ENCODE assay signal across 8 cellular contexts in genomic region chr3:40310690-40311089, GRCh38. TPM values are rescaled to one million over a fixed set of nuclear protein-coding genes. Genes with fewer than 3 reads are reported as not detected.
DNase-seq lines count a peak whose midpoint lies in the region; ATAC-seq lines count a peak whose summit lies in the region.

No MANE protein-coding gene starts in this region.

- peaks cover 25% of the 10 kb centered on the region for H3K4me1 Mint-ChIP-seq in activated CD4-positive, alpha-beta T cell treated with anti-CD3 and anti-CD28 coated beads, Interleukin-2, amount 10 ng/mL, durations not matched to agents 7 days and 5 days
- peaks cover 17% of the 10 kb centered on the region for H3K4me1 Mint-ChIP-seq in stimulated activated naive CD8-positive, alpha-beta T cell treated with anti-CD3 and anti-CD28 coated beads, Interleukin-15, amount 100 ng/mL, for 72 hours

- CTCF ChIA-PET in activated CD4-positive, alpha-beta T cell treated with anti-CD3 and anti-CD28 coated beads, Interleukin-2, amount 10 ng/mL, durations not matched to agents 7 days and 5 days (lab: Charles Lee), result no interaction called here

- H3K9me3 ChIP-seq in iPS-18c (ENCODE audit: control insufficient read depth, insufficient read depth, low read length), result no peaks in the 10 kb centered on the region

- H3K36me3 Mint-ChIP-seq in activated CD4-positive, alpha-beta T cell treated with anti-CD3 and anti-CD28 coated beads, Interleukin-2, amount 10 ng/mL, durations not matched to agents 7 days and 5 days (ENCODE audit: low read depth), result peaks cover 31% of the 10 kb centered on the region
- H3K36me3 Mint-ChIP-seq in activated naive CD4-positive, alpha-beta T cell treated with anti-CD3 and anti-CD28 coated beads, Interleukin-2, amount 50 U/mL, for 72 hours, result peaks cover 25 to 28% of the 10 kb centered on the region in 2 donors

- H3K4me3 Mint-ChIP-seq in activated CD4-positive, alpha-beta T cell treated with anti-CD3 and anti-CD28 coated beads, Interleukin-2, amount 10 ng/mL, durations not matched to agents 7 days and 5 days, result peak overlapping the region; percentile 96
- H3K4me3 Mint-ChIP-seq in stimulated activated naive CD8-positive, alpha-beta T cell treated with anti-CD3 and anti-CD28 coated beads, Interleukin-15, amount 100 ng/mL, for 72 hours, result peak overlapping the region; percentile 97

- no peaks in the 10 kb centered on the region for H3K9me3 Mint-ChIP-seq in activated CD4-positive, alpha-beta T cell treated with anti-CD3 and anti-CD28 coated beads, Interleukin-2, amount 10 ng/mL, durations not matched to agents 7 days and 5 days
- H3K9me3 Mint-ChIP-seq in activated naive CD4-positive, alpha-beta T cell treated with anti-CD3 and anti-CD28 coated beads, Interleukin-2, amount 50 U/mL, for 72 hours, result no peaks in the 10 kb centered on the region
- no peaks in the 10 kb centered on the region for H3K9me3 Mint-ChIP-seq in stimulated activated naive CD8-positive, alpha-beta T cell treated with anti-CD3 and anti-CD28 coated beads, Interleukin-15, amount 100 ng/mL, for 72 hours

- no peak for DNase-seq in activated CD4-positive, alpha-beta T cell treated with anti-CD3 and anti-CD28 coated beads, Interleukin-2, amount 10 ng/mL, durations not matched to agents 7 days and 5 days
- no peak for DNase-seq in activated CD4-positive, alpha-beta T cell treated with anti-CD3 and anti-CD28 coated beads for 4 hours
- DNase-seq in activated naive CD4-positive, alpha-beta T cell treated with anti-CD3 and anti-CD28 coated beads, Interleukin-2, amount 50 U/mL, for 72 hours (ENCODE audit: low spot score in 2 of 2), result no peak
- DNase-seq in stimulated activated naive CD8-positive, alpha-beta T cell treated with anti-CD3 and anti-CD28 coated beads, Interleukin-15, amount 100 ng/mL, for 72 hours, result peak; percentile 17
- DNase-seq in NCI-H2107 treated with DMSO at 0.1 percent for 48 hours (lab: John Stamatoyannopoulos, UW; ENCODE audit: unreplicated experiment), result no peak
- no peak for DNase-seq in NCI-H2171 (lab: John Stamatoyannopoulos, UW)
- no peak for DNase-seq in SK-N-DZ (ENCODE audit: low spot score)

- H3K4me3 ChIP-seq in iPS-18c (ENCODE audit: insufficient read depth, low read depth, low read length), result peak overlapping the region; percentile 86

- POLR2A ChIA-PET in activated CD4-positive, alpha-beta T cell treated with anti-CD3 and anti-CD28 coated beads, Interleukin-2, amount 10 ng/mL, durations not matched to agents 7 days and 5 days (lab: Charles Lee), result no interaction called here

- H3K27ac Mint-ChIP-seq in activated CD4-positive, alpha-beta T cell treated with anti-CD3 and anti-CD28 coated beads, Interleukin-2, amount 10 ng/mL, durations not matched to agents 7 days and 5 days, result peak overlapping the region; percentile 98
- peak overlapping the region; percentile 100 for H3K27ac Mint-ChIP-seq in activated naive CD4-positive, alpha-beta T cell treated with anti-CD3 and anti-CD28 coated beads, Interleukin-2, amount 50 U/mL, for 72 hours
- H3K27ac Mint-ChIP-seq in stimulated activated naive CD8-positive, alpha-beta T cell treated with anti-CD3 and anti-CD28 coated beads, Interleukin-15, amount 100 ng/mL, for 72 hours, result peak overlapping the region; percentile 99 to 100

- no peaks in the 10 kb centered on the region for H3K27me3 Mint-ChIP-seq in activated CD4-positive, alpha-beta T cell treated with anti-CD3 and anti-CD28 coated beads, Interleukin-2, amount 10 ng/mL, durations not matched to agents 7 days and 5 days
- H3K27me3 Mint-ChIP-seq in stimulated activated naive CD8-positive, alpha-beta T cell treated with anti-CD3 and anti-CD28 coated beads, Interleukin-15, amount 100 ng/mL, for 72 hours, result no peaks in the 10 kb centered on the region

- ATAC-seq in activated naive CD4-positive, alpha-beta T cell treated with anti-CD3 and anti-CD28 coated beads, Interleukin-2, amount 50 U/mL, for 72 hours, result no peak
- ATAC-seq in stimulated activated naive CD8-positive, alpha-beta T cell treated with anti-CD3 and anti-CD28 coated beads, Interleukin-15, amount 100 ng/mL, for 72 hours, result no peak

RNA-seq across cellular contexts. Expression of gene EIF1B, which starts 1.2 kb away (rescaled TPM):
- total RNA-seq in activated CD4-positive, alpha-beta T cell treated with anti-CD3 and anti-CD28 coated beads, Interleukin-2, amount 10 ng/mL, durations not matched to agents 7 days and 5 days, result 10 to 100 TPM; 35.0 to 37.5 TPM
- total RNA-seq in activated naive CD4-positive, alpha-beta T cell treated with anti-CD3 and anti-CD28 coated beads, Interleukin-2, amount 50 U/mL, for 72 hours, result 10 to 100 TPM; 35.4 to 88.2 TPM
- polyA plus RNA-seq in SK-N-DZ (2014; cell fraction: cytosol; rRNA removed), result 13.3 and 16.9 TPM in 2 replicates
- polyA plus RNA-seq in SK-N-DZ (2014; cell fraction: nucleus; rRNA removed), result 14.6 and 29.1 TPM in 2 replicates

Comparison
In these comparisons a context has a peak if more than half of its experiments do, and no peak if none do; other contexts are left out.
1. DNase-seq: peak in stimulated activated naive CD8-positive, alpha-beta T cell treated with anti-CD3 and anti-CD28 coated beads, Interleukin-15, amount 100 ng/mL, for 72 hours (2 of 2); none in activated CD4-positive, alpha-beta T cell treated with anti-CD3 and anti-CD28 coated beads, Interleukin-2, amount 10 ng/mL, durations not matched to agents 7 days and 5 days (single experiment), activated CD4-positive, alpha-beta T cell treated with anti-CD3 and anti-CD28 coated beads for 4 hours (0 of 2), activated naive CD4-positive, alpha-beta T cell treated with anti-CD3 and anti-CD28 coated beads, Interleukin-2, amount 50 U/mL, for 72 hours (0 of 2), NCI-H2107 treated with DMSO at 0.1 percent for 48 hours (single experiment), NCI-H2171 (single experiment) and SK-N-DZ (single experiment).
2. Peak in every context shown above with its lines, with median percentiles within 50 percentile points of each other: H3K27ac Mint-ChIP-seq.